30 cellular contexts compared by ENCODE assay signal in the genomic region with DNA sequence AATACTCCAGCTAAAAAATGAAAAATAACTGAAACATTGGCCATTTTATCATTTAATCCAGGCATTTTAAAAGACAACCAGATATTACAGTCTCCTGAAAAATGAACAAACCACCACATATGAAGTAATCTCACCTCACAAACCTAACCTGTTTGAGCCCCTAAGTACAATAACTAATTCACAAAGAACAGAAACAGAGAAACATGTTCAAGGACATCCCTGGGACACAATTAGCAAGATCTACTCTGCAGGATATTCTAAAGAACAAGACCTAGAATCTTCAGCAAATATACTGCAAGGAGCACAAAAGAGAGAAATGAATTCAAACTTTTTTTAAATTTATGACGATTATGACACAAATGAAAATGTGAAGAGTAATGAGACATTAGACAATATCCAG. TPM values are rescaled to one million over a fixed set of nuclear protein-coding genes. Genes with fewer than 3 reads are reported as not detected.
A peak's percentile ranks its signal among the peaks of the same experiment; 100 is the strongest.
DNase-seq lines count a peak whose midpoint lies in the region; ATAC-seq, FAIRE-seq and TF ChIP-seq lines count a peak whose summit lies in the region.
"Had no signal": no experiment of that assay in that cellular context is flagged by ENCODE, and none has a peak within 500 bp of the region (broad histone marks: within the 10 kb centered on the region; RNA-seq: fewer than 3 reads in every experiment).

No MANE protein-coding gene starts in this region.

- ATAC-seq in HepG2 (no peak), right lobe of liver (no peak), T-cell (replicated peaks in 1 of 4) (no peak), HG03025 (IDR thresholded peaks at IDR 0.05; ENCODE audit: low FRiP score, unreplicated experiment) (no peak)
- no peak for ATAC-seq in stimulated activated naive B cell treated with anti-CD40 and anti-IgM and Interleukin-4, amounts not matched to agents 10 μg/mL and 1 μg/mL and 100 μg/mL, for 72 hours (replicated peaks)
- ATAC-seq: activated CD8-positive, alpha-beta memory T cell treated with anti-CD3 and anti-CD28 coated beads, Interleukin-2, amount 10 ng/mL, durations not matched to agents 7 days and 5 days; K562; left colon; PC-3 had no signal

- POLR2A ChIA-PET in HepG2 (lab: Yijun Ruan, JAX) (no interaction called here), T-cell (lab: Charles Lee) (no interaction called here)

- CTCF ChIA-PET in HepG2 (lab: Yijun Ruan, JAX; ENCODE audit: low intra/inter-chr PET ratio, low total read pairs): no interaction called here
- CTCF ChIA-PET in T-cell (lab: Charles Lee): interaction anchor here in 1 of 2 donors (0.9 kb wide), 1 partner anchor 17 kb away, joined by 3 read pairs; no protein-coding TSS in a partner anchor

- intact Hi-C loops in HepG2 (cut with micrococcal nuclease; ENCODE audit: unreplicated experiment): loop anchor here (5.0 kb wide), 1 partner anchor 53 kb away; the partner anchor contains the start of gene UBE2G1
- intact Hi-C loops in right lobe of liver (cut with DNase I): no loop called here

- TF ChIP-seq CTCF in HepG2 (CRISPR knock-in tag; IDR thresholded peaks at IDR 0.05): no peak
- no peak for TF ChIP-seq CTCF in right lobe of liver (IDR thresholded peaks at IDR 0.05)
- no peak for TF ChIP-seq CTCF in glutamatergic neuron (IDR thresholded peaks at IDR 0.05; ENCODE audit: partially characterized antibody, unreplicated experiment)

- no peak overlapping the region for H2AFZ ChIP-seq in HepG2 (ENCODE audit: low read length)

- peak overlapping the region; percentile 0 to 36 for H3K27ac Mint-ChIP-seq in T-cell
- peak overlapping the region; percentile 3 for H3K27ac Mint-ChIP-seq in glutamatergic neuron (ENCODE audit: unreplicated experiment)
- H3K27ac Mint-ChIP-seq in stimulated activated naive B cell treated with anti-CD40 and anti-IgM and Interleukin-4, amounts not matched to agents 10 μg/mL and 1 μg/mL and 100 μg/mL, for 72 hours: no peak overlapping the region
- H3K27ac Mint-ChIP-seq: activated CD8-positive, alpha-beta memory T cell treated with anti-CD3 and anti-CD28 coated beads, Interleukin-2, amount 10 ng/mL, durations not matched to agents 7 days and 5 days; CD14-positive monocyte had no signal

- no peak for TF ChIP-seq RAD21 in HepG2 (CRISPR knock-in tag; IDR thresholded peaks at IDR 0.05)

- H3K9ac ChIP-seq in HepG2 (ENCODE audit: insufficient read depth, low read depth, low read length): no peak overlapping the region

- H3K36me3 ChIP-seq in HepG2 (replicated peaks in 1 of 2; ENCODE audit: control insufficient read depth in 1 of 2, insufficient read depth in 2 of 2, low read length in 2 of 2): no peaks in the 10 kb centered on the region
- no peaks in the 10 kb centered on the region for H3K36me3 ChIP-seq in right lobe of liver
- H3K36me3 ChIP-seq: brain microvascular endothelial cell, thoracic aorta, vagina had no signal

- DNase-seq in HepG2 (ENCODE audit: low spot score): no peak
- no peak for DNase-seq in right lobe of liver
- DNase-seq in T-cell: no peak
- no peak for DNase-seq in glutamatergic neuron
- DNase-seq in stimulated activated naive B cell treated with anti-CD40 and anti-IgM and Interleukin-4, amounts not matched to agents 10 μg/mL and 1 μg/mL and 100 μg/mL, for 72 hours: no peak
- no peak for DNase-seq in anterior cingulate cortex (lab: John Stamatoyannopoulos, UW)
- DNase-seq in putamen (ENCODE audit: low spot score): no peak
- DNase-seq: activated CD4-positive, alpha-beta T cell treated with anti-CD3 and anti-CD28 coated beads for 48 hours; activated CD8-positive, alpha-beta memory T cell treated with anti-CD3 and anti-CD28 coated beads, Interleukin-2, amount 10 ng/mL, durations not matched to agents 7 days and 5 days; brain microvascular endothelial cell; effector memory CD4-positive, alpha-beta T cell; EL; foreskin fibroblast; left colon; mesendoderm; MM.1S; naive B cell; NCI-H1417 treated with DMSO at 0.1 percent for 48 hours; NCI-H510A; PC-3; SIG-M5; spleen; stimulated activated CD4-positive, alpha-beta T cell treated with anti-CD3 and anti-CD28 coated beads, Interleukin-2, amount 100 ng/mL, for 48 hours; stimulated activated naive CD4-positive, alpha-beta T cell had no signal

- no TSS peak for BruUV-seq in HepG2 (replicated peaks; lab: Mats Ljungman, UMichigan)

- H3K27me3 ChIP-seq in HepG2 (ENCODE audit: control insufficient read depth in 1 of 2, insufficient read depth in 2 of 2, low read length in 2 of 2) (no peaks in the 10 kb centered on the region), right lobe of liver (no peaks in the 10 kb centered on the region)
- H3K27me3 ChIP-seq: brain microvascular endothelial cell, spleen, vagina had no signal

- TF ChIP-seq EP300 in HepG2 (IDR thresholded peaks at IDR 0.05; ENCODE audit: low read depth in 2 of 2, low read length in 2 of 2) (no peak), HepG2 (CRISPR knock-in tag; IDR thresholded peaks at IDR 0.05; ENCODE audit: borderline replicate concordance) (no peak)

- peaks cover 78% of the 10 kb centered on the region for H3K79me2 ChIP-seq in HepG2 (ENCODE audit: insufficient read depth, low read length)

- H3K36me3 Mint-ChIP-seq in T-cell (peaks cover 5% of the 10 kb centered on the region), glutamatergic neuron (ENCODE audit: unreplicated experiment) (peaks cover 7% of the 10 kb centered on the region)
- H3K36me3 Mint-ChIP-seq in stimulated activated naive B cell treated with anti-CD40 and anti-IgM and Interleukin-4, amounts not matched to agents 10 μg/mL and 1 μg/mL and 100 μg/mL, for 72 hours: peaks cover 11 to 20% of the 10 kb centered on the region in 2 donors
- H3K36me3 Mint-ChIP-seq: naive B cell had no signal

- peaks cover 39% of the 10 kb centered on the region for H4K20me1 ChIP-seq in HepG2 (ENCODE audit: insufficient read depth, low read length)

- H3K27me3 Mint-ChIP-seq in T-cell (no peaks in the 10 kb centered on the region), glutamatergic neuron (ENCODE audit: unreplicated experiment) (no peaks in the 10 kb centered on the region)
- no peaks in the 10 kb centered on the region for H3K27me3 Mint-ChIP-seq in stimulated activated naive B cell treated with anti-CD40 and anti-IgM and Interleukin-4, amounts not matched to agents 10 μg/mL and 1 μg/mL and 100 μg/mL, for 72 hours
- H3K27me3 Mint-ChIP-seq: activated CD8-positive, alpha-beta memory T cell treated with anti-CD3 and anti-CD28 coated beads, Interleukin-2, amount 10 ng/mL, durations not matched to agents 7 days and 5 days; naive B cell had no signal

- no peak for FAIRE-seq in HepG2 (lab: Jason Lieb, UNC)
- FAIRE-seq: colon had no signal

- H3K9me3 ChIP-seq in HepG2 (ENCODE audit: low read length) (no peaks in the 10 kb centered on the region), right lobe of liver (no peaks in the 10 kb centered on the region)
- H3K9me3 ChIP-seq: spleen, thoracic aorta, vagina had no signal

- TF ChIP-seq POLR2A in HepG2 (IDR thresholded peaks at IDR 0.05; ENCODE audit: insufficient read depth in 1 of 2, low read depth in 2 of 2, low read length in 2 of 2) (no peak), right lobe of liver (IDR thresholded peaks at IDR 0.05) (no peak)

- 74% methylated on average over 1 of the region's 1 CpG for WGBS in HepG2 (ENCODE audit: low lambda C conversion rate)
- 67% methylated on average over 1 of the region's 1 CpG for WGBS in right lobe of liver (ENCODE audit: insufficient coverage, low coverage, low lambda C conversion rate, missing lambda C conversion rate)

- H3K4me3 ChIP-seq in HepG2 (replicated peaks in 1 of 3; ENCODE audit: insufficient read depth in 1 of 3, low read depth in 2 of 3, low read length in 3 of 3) (no peak overlapping the region), right lobe of liver (no peak overlapping the region)
- H3K4me3 ChIP-seq: K562, spleen, thoracic aorta, vagina had no signal

- H3K27ac ChIP-seq in HepG2 (ENCODE audit: extremely low read length, insufficient read depth, low read length): no peak overlapping the region
- H3K27ac ChIP-seq in right lobe of liver: no peak overlapping the region
- H3K27ac ChIP-seq: brain microvascular endothelial cell, thoracic aorta, vagina had no signal

- H3K4me3 Mint-ChIP-seq in T-cell (no peak overlapping the region), glutamatergic neuron (ENCODE audit: unreplicated experiment) (no peak overlapping the region)
- H3K4me3 Mint-ChIP-seq in stimulated activated naive B cell treated with anti-CD40 and anti-IgM and Interleukin-4, amounts not matched to agents 10 μg/mL and 1 μg/mL and 100 μg/mL, for 72 hours: no peak overlapping the region
- H3K4me3 Mint-ChIP-seq: activated CD8-positive, alpha-beta memory T cell treated with anti-CD3 and anti-CD28 coated beads, Interleukin-2, amount 10 ng/mL, durations not matched to agents 7 days and 5 days; CD14-positive monocyte; naive B cell had no signal

- H3K9me3 Mint-ChIP-seq in T-cell (no peaks in the 10 kb centered on the region), glutamatergic neuron (ENCODE audit: unreplicated experiment) (peaks cover 4% of the 10 kb centered on the region)
- H3K9me3 Mint-ChIP-seq in stimulated activated naive B cell treated with anti-CD40 and anti-IgM and Interleukin-4, amounts not matched to agents 10 μg/mL and 1 μg/mL and 100 μg/mL, for 72 hours: no peaks in the 10 kb centered on the region
- H3K9me3 Mint-ChIP-seq: naive B cell had no signal

- H3K4me1 Mint-ChIP-seq in T-cell (peaks cover 76 to 88% (median 85%) of the 10 kb centered on the region in 3 donors), glutamatergic neuron (ENCODE audit: low read depth, unreplicated experiment) (peaks cover 22% of the 10 kb centered on the region)
- H3K4me1 Mint-ChIP-seq in stimulated activated naive B cell treated with anti-CD40 and anti-IgM and Interleukin-4, amounts not matched to agents 10 μg/mL and 1 μg/mL and 100 μg/mL, for 72 hours: peaks cover 38 to 71% of the 10 kb centered on the region in 2 donors

- H3K4me1 ChIP-seq in HepG2 (ENCODE audit: insufficient read depth, low read length) (peaks cover 80% of the 10 kb centered on the region), right lobe of liver (peaks cover 0 to 38% (median 7%) of the 10 kb centered on the region in 4 donors)

- in situ Hi-C loops in HepG2 (cut with HindIII; ENCODE audit: extremely low pct_ligation_motif_present, low pct_unique_long_range_greater_than_20kb): no loop called here

- no peak overlapping the region for H3K4me2 ChIP-seq in HepG2 (ENCODE audit: low read depth, low read length)

RNA-seq across cellular contexts. Expression of gene ANKFY1, which starts 50.8 kb away (rescaled TPM):
- total RNA-seq in HepG2 (2016; rRNA removed; fragmentation: Illumina TruSeq; extraction: Trizol) (16.8 and 36.8 TPM in 2 replicates), right lobe of liver (10 to 100 TPM; 21.3 to 34.9 (median 29.5) TPM), T-cell (10 to 100 TPM; 58.0 to 69.6 (median 67.0) TPM), glutamatergic neuron (ENCODE audit: unreplicated experiment) (80.5 TPM)
- 9.6 and 12.9 TPM in 2 replicates for total RNA-seq in HepG2 (2016; cell fraction: cytosol; rRNA removed; fragmentation: Illumina TruSeq; extraction: Trizol; ENCODE audit: low read depth)
- total RNA-seq in HepG2 (2016; cell fraction: insoluble cytoplasmic fraction; rRNA removed; fragmentation: Illumina TruSeq; extraction: Trizol): 14.9 and 36.2 TPM in 2 replicates
- 8.7 and 9.4 TPM in 2 replicates for total RNA-seq in HepG2 (2016; cell fraction: membrane; rRNA removed; fragmentation: Illumina TruSeq; extraction: Trizol)
- 26.9 and 29.7 TPM in 2 replicates for total RNA-seq in HepG2 (2016; cell fraction: nucleus; rRNA removed; fragmentation: Illumina TruSeq; extraction: Trizol)
- 11.9 and 12.7 TPM in 2 replicates for polyA plus RNA-seq in HepG2 (2011; rRNA removed)
- polyA plus RNA-seq in HepG2 (2011; cell fraction: cytosol; rRNA removed): 6.5 and 7.6 TPM in 2 replicates
- 73.8 and 74.5 TPM in 2 replicates for polyA plus RNA-seq in HepG2 (2011; cell fraction: nucleus; rRNA removed)
- 11.5 and 14.0 TPM in 2 replicates for polyA plus RNA-seq in HepG2 (2012)
- polyA plus RNA-seq in HepG2 (2016; cell fraction: cytosol; fragmentation: Illumina TruSeq; extraction: Trizol; ENCODE audit: low read depth): 0.83 and 0.88 TPM in 2 replicates
- polyA plus RNA-seq in HepG2 (2016; cell fraction: insoluble cytoplasmic fraction; fragmentation: Illumina TruSeq; extraction: Trizol; ENCODE audit: low read depth): 15.5 and 18.4 TPM in 2 replicates
- 2.3 and 2.6 TPM in 2 replicates for polyA plus RNA-seq in HepG2 (2016; cell fraction: membrane; fragmentation: Illumina TruSeq; extraction: Trizol; ENCODE audit: low read depth)
- polyA plus RNA-seq in HepG2 (2016; cell fraction: nucleus; fragmentation: Illumina TruSeq; extraction: Trizol; ENCODE audit: insufficient read depth, low read depth): 37.7 and 41.0 TPM in 2 replicates
- polyA minus RNA-seq in HepG2 (2011; rRNA and poly(A)+ RNA removed; ENCODE audit: low replicate concordance): 47.3 and 71.2 TPM in 2 replicates
- polyA minus RNA-seq in HepG2 (2011; cell fraction: cytosol; rRNA and poly(A)+ RNA removed): 18.7 and 20.6 TPM in 2 replicates
- polyA minus RNA-seq in HepG2 (2011; cell fraction: nucleus; rRNA and poly(A)+ RNA removed): 36.8 and 42.4 TPM in 2 replicates

RNA-seq across cellular contexts. Expression of gene UBE2G1, which starts 51.9 kb away (rescaled TPM):
- 42.6 and 49.8 TPM in 2 replicates for total RNA-seq in HepG2 (2016; rRNA removed; fragmentation: Illumina TruSeq; extraction: Trizol)
- 25.2 and 26.2 TPM in 2 replicates for total RNA-seq in HepG2 (2016; cell fraction: cytosol; rRNA removed; fragmentation: Illumina TruSeq; extraction: Trizol; ENCODE audit: low read depth)
- total RNA-seq in HepG2 (2016; cell fraction: insoluble cytoplasmic fraction; rRNA removed; fragmentation: Illumina TruSeq; extraction: Trizol): 40.8 and 52.8 TPM in 2 replicates
- total RNA-seq in HepG2 (2016; cell fraction: membrane; rRNA removed; fragmentation: Illumina TruSeq; extraction: Trizol): 31.5 and 33.2 TPM in 2 replicates
- 21.4 and 24.8 TPM in 2 replicates for total RNA-seq in HepG2 (2016; cell fraction: nucleus; rRNA removed; fragmentation: Illumina TruSeq; extraction: Trizol)
- 23.8 and 27.9 TPM in 2 replicates for polyA plus RNA-seq in HepG2 (2011; rRNA removed)
- polyA plus RNA-seq in HepG2 (2011; cell fraction: cytosol; rRNA removed): 13.1 and 17.7 TPM in 2 replicates
- polyA plus RNA-seq in HepG2 (2011; cell fraction: nucleus; rRNA removed): 8.2 and 9.0 TPM in 2 replicates
- polyA plus RNA-seq in HepG2 (2012): 25.8 and 29.5 TPM in 2 replicates
- 8.2 and 10.4 TPM in 2 replicates for polyA plus RNA-seq in HepG2 (2016; cell fraction: cytosol; fragmentation: Illumina TruSeq; extraction: Trizol; ENCODE audit: low read depth)
- polyA plus RNA-seq in HepG2 (2016; cell fraction: insoluble cytoplasmic fraction; fragmentation: Illumina TruSeq; extraction: Trizol; ENCODE audit: low read depth): 65.7 and 70.2 TPM in 2 replicates
- 21.4 and 22.3 TPM in 2 replicates for polyA plus RNA-seq in HepG2 (2016; cell fraction: membrane; fragmentation: Illumina TruSeq; extraction: Trizol; ENCODE audit: low read depth)
- polyA plus RNA-seq in HepG2 (2016; cell fraction: nucleus; fragmentation: Illumina TruSeq; extraction: Trizol; ENCODE audit: insufficient read depth, low read depth): 32.4 and 34.7 TPM in 2 replicates
- 18.4 and 18.9 TPM in 2 replicates for polyA minus RNA-seq in HepG2 (2011; rRNA and poly(A)+ RNA removed; ENCODE audit: low replicate concordance)
- polyA minus RNA-seq in HepG2 (2011; cell fraction: cytosol; rRNA and poly(A)+ RNA removed): 25.8 and 28.5 TPM in 2 replicates
- 19.7 and 20.6 TPM in 2 replicates for polyA minus RNA-seq in HepG2 (2011; cell fraction: nucleus; rRNA and poly(A)+ RNA removed)
- 10 to 100 TPM; 30.3 to 45.5 (median 38.8) TPM for total RNA-seq in right lobe of liver
- 10 to 100 TPM; 49.6 to 62.5 (median 56.4) TPM for total RNA-seq in T-cell
- 120 TPM for total RNA-seq in glutamatergic neuron (ENCODE audit: unreplicated experiment)
